Comparison of ENCODE assay signal across 28 cellular contexts in genomic region chr2:83370419-83370762, GRCh38.
"Had no signal": no experiment of that assay in that cellular context is flagged by ENCODE, and none has a peak within 500 bp of the region (broad histone marks: within the 10 kb centered on the region; RNA-seq: fewer than 3 reads in every experiment).

No MANE protein-coding gene starts in this region.

- H3K27ac ChIP-seq: esophagus squamous epithelium, heart right ventricle, left ventricle myocardium inferior, lower lobe of right lung, neutrophil, parathyroid adenoma, skin epidermis, suprapubic skin, transverse colon, upper lobe of right lung, uterus had no signal

- H3K79me2 ChIP-seq: parathyroid adenoma had no signal

- ATAC-seq: effector memory CD8-positive, alpha-beta T cell; heart right ventricle; left cardiac atrium; lower lobe of right lung; natural killer cell treated with Interleukin-12 subunit alpha and Interleukin-12 subunit beta and Interleukin-15 and Interleukin-18, amount 100 ng/mL, for 72 hours; sciatic nerve; stimulated activated naive CD8-positive, alpha-beta T cell treated with anti-CD3 and anti-CD28 coated beads, Interleukin-15, amount 100 ng/mL, for 72 hours; upper lobe of right lung had no signal

- H3K36me3 ChIP-seq: esophagus squamous epithelium, heart right ventricle, left ventricle myocardium inferior, lower lobe of right lung, neutrophil, suprapubic skin, transverse colon, upper lobe of right lung, uterus had no signal

- H3K36me3 Mint-ChIP-seq: naive B cell had no signal

- H3K9me3 ChIP-seq: esophagus squamous epithelium, lower lobe of right lung, neutrophil, suprapubic skin, transverse colon, upper lobe of right lung, uterus had no signal

- H3K4me1 ChIP-seq: esophagus squamous epithelium, heart right ventricle, left ventricle myocardium inferior, lower lobe of right lung, parathyroid adenoma, suprapubic skin, transverse colon, upper lobe of right lung, uterus had no signal

- H3K9me3 Mint-ChIP-seq: stimulated activated naive CD8-positive, alpha-beta T cell treated with anti-CD3 and anti-CD28 coated beads, Interleukin-15, amount 100 ng/mL, for 72 hours had no signal

- DNase-seq: cortex of kidney; effector memory CD8-positive, alpha-beta T cell; erythroblast; esophagus squamous epithelium; foreskin melanocyte; glutamatergic neuron; heart right ventricle; hippocampal formation; left cardiac atrium; left ventricle myocardium inferior; lower lobe of right lung; naive B cell; stimulated activated CD4-positive, alpha-beta T cell treated with anti-CD3 and anti-CD28 coated beads, Interleukin-15, amount 100 ng/mL, for 24 hours; stimulated activated CD4-positive, alpha-beta T cell treated with anti-CD3 and anti-CD28 coated beads, Interleukin-4, amount 100 ng/mL, for 1 hour; stimulated activated CD8-positive, alpha-beta memory T cell treated with anti-CD3 and anti-CD28 coated beads, Interleukin-4, amount 100 ng/mL, for 48 hours; stimulated activated naive CD4-positive, alpha-beta T cell; stimulated activated naive CD8-positive, alpha-beta T cell treated with anti-CD3 and anti-CD28 coated beads, Interleukin-15, amount 100 ng/mL, for 72 hours; transverse colon; upper lobe of right lung; uterus had no signal

- H3K4me3 Mint-ChIP-seq: effector memory CD8-positive, alpha-beta T cell; naive B cell; natural killer cell treated with Interleukin-12 subunit alpha and Interleukin-12 subunit beta and Interleukin-15 and Interleukin-18, amount 100 ng/mL, for 72 hours; neural crest cell; stimulated activated naive CD8-positive, alpha-beta T cell treated with anti-CD3 and anti-CD28 coated beads, Interleukin-15, amount 100 ng/mL, for 72 hours had no signal

- H2AFZ ChIP-seq: parathyroid adenoma had no signal

- H3K27me3 ChIP-seq: esophagus squamous epithelium, heart right ventricle, neutrophil, suprapubic skin, transverse colon, upper lobe of right lung, uterus had no signal

- H3K4me1 Mint-ChIP-seq: naive B cell; neural crest cell; stimulated activated naive CD8-positive, alpha-beta T cell treated with anti-CD3 and anti-CD28 coated beads, Interleukin-15, amount 100 ng/mL, for 72 hours had no signal

- H3K27me3 Mint-ChIP-seq: effector memory CD8-positive, alpha-beta T cell; naive B cell; natural killer cell treated with Interleukin-12 subunit alpha and Interleukin-12 subunit beta and Interleukin-15 and Interleukin-18, amount 100 ng/mL, for 72 hours; progenitor cell of endocrine pancreas; stimulated activated naive CD8-positive, alpha-beta T cell treated with anti-CD3 and anti-CD28 coated beads, Interleukin-15, amount 100 ng/mL, for 72 hours had no signal

- H3K4me3 ChIP-seq: esophagus squamous epithelium, heart right ventricle, left ventricle myocardium inferior, lower lobe of right lung, skin epidermis, suprapubic skin, transverse colon, upper lobe of right lung, uterus had no signal

- H3K9ac ChIP-seq: parathyroid adenoma had no signal
